14 cellular contexts compared by ENCODE assay signal in the genomic region with DNA sequence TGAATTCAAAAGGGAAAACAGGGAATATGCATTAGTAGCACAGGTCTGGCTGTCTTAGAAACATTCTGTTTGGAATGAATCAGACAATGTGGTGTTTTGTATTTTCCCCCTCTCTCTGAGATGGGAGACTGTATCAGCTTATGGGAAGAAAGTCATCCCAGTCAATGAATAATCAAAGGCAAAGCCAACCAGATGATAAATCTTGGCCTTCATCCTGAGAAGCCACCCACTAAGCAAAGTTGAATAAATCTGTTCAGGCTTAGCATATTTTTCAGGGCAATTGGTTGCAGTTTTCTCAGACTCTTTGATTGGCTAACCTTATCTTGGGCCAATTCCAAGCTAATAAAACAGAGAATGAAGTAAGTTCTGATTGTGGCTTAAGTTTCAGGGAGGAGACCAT.
DNase-seq lines count a peak whose midpoint lies in the region; ATAC-seq, FAIRE-seq and TF ChIP-seq lines count a peak whose summit lies in the region.
"Had no signal": no experiment of that assay in that cellular context is flagged by ENCODE, and none has a peak within 500 bp of the region (broad histone marks: within the 10 kb centered on the region; RNA-seq: fewer than 3 reads in every experiment).

No MANE protein-coding gene starts in this region.

- peak; percentile 91 for DNase-seq in GM04504 (ENCODE audit: low read depth)
- DNase-seq in amniotic epithelial cell (ENCODE audit: low read depth): peak; percentile 81
- peak; percentile 54 to 74 for DNase-seq in foreskin fibroblast
- peak; percentile 18 for DNase-seq in small intestine
- no peak for DNase-seq in NCI-H526 treated with DMSO at 0.1 percent for 48 hours (lab: John Stamatoyannopoulos, UW)
- DNase-seq in activated naive CD4-positive, alpha-beta T cell treated with anti-CD3 and anti-CD28 coated beads, Interleukin-2, amount 50 U/mL, for 16 hours: no peak
- DNase-seq in NCI-H1694 (lab: John Stamatoyannopoulos, UW): no peak
- DNase-seq: DMS153, NCI-H1436 had no signal

- no peaks in the 10 kb centered on the region for H3K27me3 ChIP-seq in small intestine (ENCODE audit: control insufficient read depth in 2 of 2, insufficient read depth in 2 of 2, low read length in 2 of 2)
- H3K27me3 ChIP-seq: adrenal gland, SJSA1 had no signal

- ATAC-seq in HG03095 (IDR thresholded peaks at IDR 0.05; ENCODE audit: unreplicated experiment): no peak

- no peak for TF ChIP-seq CTCF in foreskin fibroblast (IDR thresholded peaks at IDR 0.05; ENCODE audit: low read depth, low read length)

- FAIRE-seq in small intestine (lab: Jason Lieb, UNC): no peak

- H3K4me3 ChIP-seq in foreskin fibroblast (ENCODE audit: low read depth in 1 of 2, low read length in 2 of 2): no peak overlapping the region
- H3K4me3 ChIP-seq in small intestine (ENCODE audit: low read depth in 1 of 2, low read length in 2 of 2): no peak overlapping the region
- H3K4me3 ChIP-seq: adrenal gland, SJSA1, thoracic aorta had no signal

- H3K36me3 ChIP-seq in small intestine (ENCODE audit: control insufficient read depth in 2 of 2, insufficient read depth in 2 of 2, low read length in 2 of 2): no peaks in the 10 kb centered on the region
- H3K36me3 ChIP-seq: adrenal gland, SJSA1, thoracic aorta, WERI-Rb-1 had no signal

- H3K27ac ChIP-seq in small intestine (ENCODE audit: low read depth in 1 of 2, low read length in 1 of 2): no peak overlapping the region
- H3K27ac ChIP-seq: adrenal gland, SJSA1, thoracic aorta, WERI-Rb-1 had no signal

- H3K4me1 ChIP-seq in small intestine (ENCODE audit: control insufficient read depth in 2 of 2, insufficient read depth in 1 of 2, low read depth in 1 of 2, low read length in 1 of 2): no peaks in the 10 kb centered on the region
- H3K4me1 ChIP-seq: SJSA1 had no signal

- no peaks in the 10 kb centered on the region for H3K9me3 ChIP-seq in small intestine (ENCODE audit: control insufficient read depth, low read depth)
- H3K9me3 ChIP-seq: adrenal gland, SJSA1, thoracic aorta had no signal

Comparison
In these comparisons a context has a peak if more than half of its experiments do, and no peak if none do; other contexts are left out.
1. DNase-seq: peak in GM04504 (single experiment), amniotic epithelial cell (single experiment), foreskin fibroblast (2 of 2) and small intestine (single experiment); none in NCI-H526 treated with DMSO at 0.1 percent for 48 hours (single experiment), activated naive CD4-positive, alpha-beta T cell treated with anti-CD3 and anti-CD28 coated beads, Interleukin-2, amount 50 U/mL, for 16 hours (single experiment) and NCI-H1694 (single experiment).